Comparison of ENCODE assay signal across 15 cellular contexts in the genomic region with DNA sequence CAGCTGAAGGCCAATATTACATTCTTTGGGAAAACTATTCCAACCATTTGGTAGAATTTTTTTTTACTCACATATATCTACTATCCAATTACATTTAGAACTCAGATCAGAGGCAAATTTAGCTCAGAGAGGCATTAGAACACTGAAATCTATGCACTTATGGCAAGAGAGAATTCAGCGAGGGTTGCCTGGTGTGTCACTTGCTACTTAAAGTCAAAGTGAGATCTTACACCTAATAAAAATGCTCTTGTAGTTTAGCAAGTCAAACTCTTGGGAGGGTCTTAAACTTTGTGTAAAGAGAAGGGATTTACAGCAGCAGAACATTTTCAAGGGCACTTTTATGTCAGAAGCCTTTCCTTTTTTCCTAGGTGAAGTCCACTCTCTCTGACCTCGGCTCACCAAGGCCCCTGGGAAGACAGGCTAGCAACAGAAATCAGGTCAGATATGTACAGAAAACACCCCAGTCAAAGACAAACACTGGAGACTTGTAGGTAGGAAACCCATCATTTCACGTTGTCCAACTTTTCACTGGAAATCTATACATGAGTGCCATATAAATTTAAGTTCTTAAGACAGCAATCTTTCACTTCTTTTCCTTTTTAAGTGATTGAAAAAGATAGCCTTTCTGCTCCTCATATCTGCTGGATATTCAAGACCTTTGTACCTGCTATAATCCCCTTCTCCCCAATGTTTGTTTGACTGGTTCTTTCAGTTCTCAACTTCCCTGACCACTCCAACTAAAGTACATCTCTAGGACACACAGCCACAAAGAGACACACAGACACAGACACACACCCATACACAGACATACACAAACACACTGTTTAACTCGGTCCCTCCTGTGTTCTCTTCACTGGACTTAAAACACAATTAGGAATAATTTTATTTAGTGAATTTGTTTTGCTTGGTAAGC.
"Had no signal": no experiment of that assay in that cellular context is flagged by ENCODE, and none has a peak within 500 bp of the region (broad histone marks: within the 10 kb centered on the region; RNA-seq: fewer than 3 reads in every experiment).

No MANE protein-coding gene starts in this region.

- H3K4me1 ChIP-seq: adrenal gland had no signal

- H3K27me3 Mint-ChIP-seq: activated B cell treated with CpG ODN at 0.5 μM for 24 hours had no signal

- DNase-seq: activated B cell treated with CpG ODN at 0.5 μM for 24 hours; activated CD4-positive, alpha-beta T cell treated with anti-CD3 and anti-CD28 coated beads, Interleukin-2, amount 10 ng/mL, durations not matched to agents 7 days and 5 days; activated naive CD4-positive, alpha-beta T cell treated with anti-CD3 and anti-CD28 coated beads, Interleukin-2, amount 50 U/mL, for 16 hours; adrenal gland; caudate nucleus; effector memory CD4-positive, alpha-beta T cell; posterior cingulate gyrus; SK-N-SH; stimulated activated CD4-positive, alpha-beta T cell treated with anti-CD3 and anti-CD28 coated beads, Interleukin-4, amount 100 ng/mL, for 24 hours had no signal

- ATAC-seq: left lobe of liver, sciatic nerve had no signal

- H3K27ac ChIP-seq: adrenal gland, coronary artery, thoracic aorta had no signal

- H3K4me2 ChIP-seq: SK-N-SH had no signal

- H3K27me3 ChIP-seq: adrenal gland had no signal

- H3K9me3 Mint-ChIP-seq: activated B cell treated with CpG ODN at 0.5 μM for 24 hours; activated CD4-positive, alpha-beta T cell treated with anti-CD3 and anti-CD28 coated beads, Interleukin-2, amount 10 ng/mL, durations not matched to agents 7 days and 5 days; activated T-helper 2 cell treated with anti-CD3 and anti-CD28 coated beads, Interferon-gamma antibody, Interleukin-2, Interleukin-4, amounts not matched to agents 10 μg/mL and 5 μg/mL and 100 μg/mL, durations not matched to agents 14 hours and 24 hours and 36 hours; stimulated activated naive CD8-positive, alpha-beta T cell treated with anti-CD3 and anti-CD28 coated beads, Interleukin-15, Interleukin-2, amounts not matched to agents 100 ng/mL and 50 ng/mL, for 24 hours had no signal

- H3K4me1 Mint-ChIP-seq: activated CD4-positive, alpha-beta T cell treated with anti-CD3 and anti-CD28 coated beads, Interleukin-2, amount 10 ng/mL, durations not matched to agents 7 days and 5 days had no signal

- H3K4me3 ChIP-seq: adrenal gland, coronary artery, thoracic aorta had no signal

- H3K9me3 ChIP-seq: adrenal gland, SK-N-SH, thoracic aorta had no signal

- H3K4me3 Mint-ChIP-seq: activated B cell treated with CpG ODN at 0.5 μM for 24 hours; activated CD4-positive, alpha-beta T cell treated with anti-CD3 and anti-CD28 coated beads, Interleukin-2, amount 10 ng/mL, durations not matched to agents 7 days and 5 days; stimulated activated naive CD8-positive, alpha-beta T cell treated with anti-CD3 and anti-CD28 coated beads, Interleukin-15, Interleukin-2, amounts not matched to agents 100 ng/mL and 50 ng/mL, for 24 hours had no signal

- H3K27ac Mint-ChIP-seq: activated B cell treated with CpG ODN at 0.5 μM for 24 hours; activated CD4-positive, alpha-beta T cell treated with anti-CD3 and anti-CD28 coated beads, Interleukin-2, amount 10 ng/mL, durations not matched to agents 7 days and 5 days; activated T-helper 2 cell treated with anti-CD3 and anti-CD28 coated beads, Interferon-gamma antibody, Interleukin-2, Interleukin-4, amounts not matched to agents 10 μg/mL and 5 μg/mL and 100 μg/mL, durations not matched to agents 14 hours and 24 hours and 36 hours; stimulated activated naive CD8-positive, alpha-beta T cell treated with anti-CD3 and anti-CD28 coated beads, Interleukin-15, Interleukin-2, amounts not matched to agents 100 ng/mL and 50 ng/mL, for 24 hours had no signal

- H3K9ac ChIP-seq: SK-N-SH had no signal

- H3K36me3 ChIP-seq: adrenal gland, thoracic aorta had no signal
